In the genomic region with DNA sequence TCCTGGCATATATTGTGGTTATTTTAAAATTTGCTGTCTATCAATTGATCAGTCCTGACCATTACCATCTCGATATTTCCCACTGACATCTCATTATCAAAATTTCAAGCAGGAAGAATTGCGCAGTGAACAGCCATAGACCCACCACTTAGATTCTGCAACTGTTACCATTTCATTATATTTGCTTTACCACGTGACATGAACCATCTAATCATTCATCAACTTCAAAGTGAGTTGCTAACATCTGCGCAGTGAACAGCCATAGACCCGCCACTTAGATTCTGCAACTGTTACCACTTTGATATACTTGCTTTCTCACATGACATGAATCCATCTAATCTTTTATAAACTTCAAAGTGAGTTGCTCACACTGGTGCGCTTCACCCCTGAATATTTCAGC, we compare ENCODE assay signal across 23 cellular contexts. TPM values are rescaled to one million over a fixed set of nuclear protein-coding genes. Genes with fewer than 3 reads are reported as not detected.
DNase-seq lines count a peak whose midpoint lies in the region; ATAC-seq, FAIRE-seq and TF ChIP-seq lines count a peak whose summit lies in the region.
"Had no signal": no experiment of that assay in that cellular context is flagged by ENCODE, and none has a peak within 500 bp of the region (broad histone marks: within the 10 kb centered on the region; RNA-seq: fewer than 3 reads in every experiment).

No MANE protein-coding gene starts in this region.

- CTCF ChIA-PET in Caco-2 (lab: Charles Lee): interaction anchor here (1.2 kb wide), 1 partner anchor 10 kb away, joined by 3 read pairs; no protein-coding TSS in a partner anchor

- H3K4me3 ChIP-seq in Caco-2 (ENCODE audit: low read depth, low read length) (no peak overlapping the region; the same call in none of the 2 replicates), bronchial epithelial cell (ENCODE audit: low read depth, low read length) (no peak overlapping the region), pancreas (no peak overlapping the region)

- WGBS in pancreas, 2 donors: 59% methylated on average over 6 of the region's 6 CpGs

- no TSS peak for BruUV-seq in Caco-2 (replicated peaks; lab: Mats Ljungman, UMichigan)

- peak; percentile 51 for FAIRE-seq in HTR-8/SVneo (lab: Jason Lieb, UNC)
- no peak for FAIRE-seq in bronchial epithelial cell (lab: Jason Lieb, UNC)
- FAIRE-seq in pancreas (lab: Jason Lieb, UNC): no peak
- FAIRE-seq: GM12891, GM18507 had no signal

- peaks cover 35% of the 10 kb centered on the region for H3K9me3 Mint-ChIP-seq in Caco-2 (ENCODE audit: unreplicated experiment)

- H3K4me1 ChIP-seq in Caco-2: peaks cover 24% of the 10 kb centered on the region
- H3K4me1 ChIP-seq in pancreas: no peaks in the 10 kb centered on the region

- no peak overlapping the region for H3K27ac ChIP-seq in pancreas

- H3K36me3 Mint-ChIP-seq in Caco-2 (ENCODE audit: insufficient read depth, unreplicated experiment): peaks cover 6% of the 10 kb centered on the region
- H3K36me3 Mint-ChIP-seq: CD4-positive, CD25-positive, alpha-beta regulatory T cell; CD8-positive, alpha-beta memory T cell had no signal

- POLR2A ChIA-PET in Caco-2 (lab: Charles Lee): no interaction called here

- no peak for DNase-seq in Caco-2
- DNase-seq in HTR-8/SVneo (ENCODE audit: insufficient read length, low spot score): no peak
- peak; percentile 5 for DNase-seq in bronchial epithelial cell (ENCODE audit: low read depth)
- DNase-seq in posterior vena cava (ENCODE audit: low spot score): peak; percentile 1
- DNase-seq in anterior cingulate cortex (lab: John Stamatoyannopoulos, UW): no peak
- DNase-seq in pancreas: no peak
- DNase-seq: C1 segment of cervical spinal cord; Calu3; CD4-positive, CD25-positive, alpha-beta regulatory T cell; DMS53; GF-D8; H7; HCEC 1CT had no signal

- no peaks in the 10 kb centered on the region for H3K36me3 ChIP-seq in Caco-2 (ENCODE audit: control insufficient read depth, insufficient read depth, low read length)
- H3K36me3 ChIP-seq in bronchial epithelial cell (ENCODE audit: control insufficient read depth, insufficient read depth, low read length): no peaks in the 10 kb centered on the region
- no peaks in the 10 kb centered on the region for H3K36me3 ChIP-seq in pancreas

- intact Hi-C loops in Caco-2 (cut with micrococcal nuclease; ENCODE audit: unreplicated experiment): no loop called here
- intact Hi-C loops in posterior vena cava (cut with DNase I): no loop called here
- intact Hi-C loops in pancreas (cut with DNase I): no loop called here

- peaks cover 19% of the 10 kb centered on the region for H3K4me1 Mint-ChIP-seq in Caco-2 (ENCODE audit: low read depth, unreplicated experiment)
- H3K4me1 Mint-ChIP-seq: CD4-positive, CD25-positive, alpha-beta regulatory T cell; CD8-positive, alpha-beta memory T cell had no signal

- H3K9me3 ChIP-seq in Caco-2 (peaks cover 21% of the 10 kb centered on the region; the same call in 1 of the 2 replicates), pancreas (no peaks in the 10 kb centered on the region)

- H3K27me3 ChIP-seq in Caco-2 (replicated peaks; ENCODE audit: control insufficient read depth, insufficient read depth, low read length): no peaks in the 10 kb centered on the region
- H3K27me3 ChIP-seq in bronchial epithelial cell (ENCODE audit: control insufficient read depth, insufficient read depth, low read length): no peaks in the 10 kb centered on the region
- H3K27me3 ChIP-seq in pancreas: no peaks in the 10 kb centered on the region

- ATAC-seq in pancreas: no peak
- ATAC-seq in HG03039 (IDR thresholded peaks at IDR 0.05; ENCODE audit: unreplicated experiment): no peak

- TF ChIP-seq CTCF in Caco-2 (IDR thresholded peaks at IDR 0.05; ENCODE audit: insufficient read depth in 1 of 2, low read depth in 1 of 2, low read length in 1 of 2, severe bottlenecking in 1 of 2, unreplicated experiment in 1 of 2) (no peak), bronchial epithelial cell (IDR thresholded peaks at IDR 0.05; ENCODE audit: insufficient read depth, low read length, severe bottlenecking) (no peak), pancreas (IDR thresholded peaks at IDR 0.05) (no peak)

- peak overlapping the region; percentile 57 for H3K4me3 Mint-ChIP-seq in Caco-2 (ENCODE audit: unreplicated experiment)
- H3K4me3 Mint-ChIP-seq: CD4-positive, CD25-positive, alpha-beta regulatory T cell; CD8-positive, alpha-beta memory T cell had no signal

- H3K27me3 Mint-ChIP-seq in Caco-2 (ENCODE audit: insufficient read depth, unreplicated experiment): no peaks in the 10 kb centered on the region

- H3K27ac Mint-ChIP-seq in Caco-2 (ENCODE audit: unreplicated experiment): peak overlapping the region; percentile 2
- H3K27ac Mint-ChIP-seq: CD4-positive, CD25-positive, alpha-beta regulatory T cell had no signal

RNA-seq across cellular contexts. Expression of gene FOXL3, which starts 22.4 kb away (rescaled TPM):
- total RNA-seq in Caco-2 (2022) (not detected in 2 replicates), bronchial epithelial cell (not detected in 2 replicates), posterior vena cava (not detected), pancreas (not detected)
- not detected for polyA plus RNA-seq in pancreas
- total RNA-seq: A172; A673; Calu3; CD4-positive, CD25-positive, alpha-beta regulatory T cell; CD8-positive, alpha-beta memory T cell; Daoy; G401; H1; H7 had no signal
- polyA plus RNA-seq: BJ; CD4-positive, CD25-positive, alpha-beta regulatory T cell; CD8-positive, alpha-beta memory T cell; H1 had no signal

Comparison
In these comparisons a context has a peak if more than half of its experiments do, and no peak if none do; other contexts are left out.
1. DNase-seq: peak in bronchial epithelial cell (single experiment) and posterior vena cava (single experiment); none in Caco-2 (0 of 2), HTR-8/SVneo (single experiment), anterior cingulate cortex (0 of 58) and pancreas (0 of 6).